In genomic region chr2:84647267-84647666, GRCh38 we compare ENCODE assay signal across 20 cellular contexts.
DNase-seq lines count a peak whose midpoint lies in the region; ATAC-seq, FAIRE-seq and TF ChIP-seq lines count a peak whose summit lies in the region.
"Had no signal": no experiment of that assay in that cellular context is flagged by ENCODE, and none has a peak within 500 bp of the region (broad histone marks: within the 10 kb centered on the region; RNA-seq: fewer than 3 reads in every experiment).

No MANE protein-coding gene starts in this region.

- H4K20me1 ChIP-seq in endothelial cell of umbilical vein (replicated peaks; ENCODE audit: control insufficient read depth, extremely low read depth, insufficient read depth, low read length), result no peaks in the 10 kb centered on the region

- H3K36me3 Mint-ChIP-seq in activated CD8-positive, alpha-beta T cell treated with anti-CD3 and anti-CD28 coated beads for 36 hours (ENCODE audit: low read depth), result peaks cover 8% of the 10 kb centered on the region
- H3K36me3 Mint-ChIP-seq in activated CD8-positive, alpha-beta T cell treated with anti-CD3 and anti-CD28 coated beads, Interleukin-2, amount 10 ng/mL, durations not matched to agents 7 days and 5 days (ENCODE audit: low read depth), result peaks cover 40% of the 10 kb centered on the region
- H3K36me3 Mint-ChIP-seq in CD4-positive, CD25-positive, alpha-beta regulatory T cell, result peaks cover 5% of the 10 kb centered on the region
- H3K36me3 Mint-ChIP-seq: IgD-negative memory B cell had no signal

- no peak overlapping the region for H3K4me2 ChIP-seq in endothelial cell of umbilical vein (ENCODE audit: insufficient read depth, low read length)

- no TSS peak for BruUV-seq in endothelial cell of umbilical vein (replicated peaks; lab: Mats Ljungman, UMichigan)

- no peak overlapping the region for H2AFZ ChIP-seq in endothelial cell of umbilical vein (ENCODE audit: low read depth, low read length)

- no peak overlapping the region for H3K27ac Mint-ChIP-seq in activated CD8-positive, alpha-beta T cell treated with anti-CD3 and anti-CD28 coated beads for 36 hours
- no peak overlapping the region for H3K27ac Mint-ChIP-seq in activated CD8-positive, alpha-beta T cell treated with anti-CD3 and anti-CD28 coated beads, Interleukin-2, amount 10 ng/mL, durations not matched to agents 7 days and 5 days
- H3K27ac Mint-ChIP-seq in CD4-positive, CD25-positive, alpha-beta regulatory T cell, result peak overlapping the region in 2 of 3 donors; percentile 10 to 42
- H3K27ac Mint-ChIP-seq: B cell; CD4-positive, alpha-beta memory T cell; IgD-negative memory B cell had no signal

- H3K4me3 Mint-ChIP-seq in activated CD8-positive, alpha-beta T cell treated with anti-CD3 and anti-CD28 coated beads for 36 hours, result no peak overlapping the region
- H3K4me3 Mint-ChIP-seq in activated CD8-positive, alpha-beta T cell treated with anti-CD3 and anti-CD28 coated beads, Interleukin-2, amount 10 ng/mL, durations not matched to agents 7 days and 5 days, result no peak overlapping the region
- H3K4me3 Mint-ChIP-seq in CD4-positive, CD25-positive, alpha-beta regulatory T cell, result no peak overlapping the region
- H3K4me3 Mint-ChIP-seq: B cell; CD4-positive, alpha-beta memory T cell; IgD-negative memory B cell had no signal

- no peak for TF ChIP-seq CTCF in activated CD8-positive, alpha-beta T cell treated with anti-CD3 and anti-CD28 coated beads for 36 hours (IDR thresholded peaks at IDR 0.05)
- TF ChIP-seq CTCF in HEK293 (tag by site-specific recombination; IDR thresholded peaks at IDR 0.05), result no peak
- no peak for TF ChIP-seq CTCF in endothelial cell of umbilical vein (IDR thresholded peaks at IDR 0.05; ENCODE audit: extremely low read depth in 1 of 2, insufficient read depth in 1 of 2, low read depth in 1 of 2, low read length in 2 of 2)

- no peaks in the 10 kb centered on the region for H3K36me3 ChIP-seq in CD4-positive, CD25-positive, alpha-beta regulatory T cell (ENCODE audit: control insufficient read depth, insufficient read depth, low read length)
- no peaks in the 10 kb centered on the region for H3K36me3 ChIP-seq in HEK293 (ENCODE audit: control insufficient read depth in 2 of 2, insufficient read depth in 1 of 2, low read length in 2 of 2)
- H3K36me3 ChIP-seq in endothelial cell of umbilical vein (ENCODE audit: control insufficient read depth in 2 of 2, extremely low read depth in 1 of 2, insufficient read depth in 2 of 2, low read length in 2 of 2), result no peaks in the 10 kb centered on the region

- H3K9me1 ChIP-seq in endothelial cell of umbilical vein (replicated peaks; ENCODE audit: control insufficient read depth, extremely low read depth, insufficient read depth, low read length), result no peaks in the 10 kb centered on the region

- no peak for TF ChIP-seq POLR2A in endothelial cell of umbilical vein (IDR thresholded peaks at IDR 0.05; ENCODE audit: low read depth, low read length)

- peaks cover 18% of the 10 kb centered on the region for H3K9me3 Mint-ChIP-seq in activated CD8-positive, alpha-beta T cell treated with anti-CD3 and anti-CD28 coated beads for 36 hours
- peaks cover 20% of the 10 kb centered on the region for H3K9me3 Mint-ChIP-seq in activated CD8-positive, alpha-beta T cell treated with anti-CD3 and anti-CD28 coated beads, Interleukin-2, amount 10 ng/mL, durations not matched to agents 7 days and 5 days (ENCODE audit: insufficient read depth)
- H3K9me3 Mint-ChIP-seq in CD4-positive, CD25-positive, alpha-beta regulatory T cell, result peaks cover 0 to 9% (median 3%) of the 10 kb centered on the region in 7 donors

- intact Hi-C loops in activated CD8-positive, alpha-beta T cell treated with anti-CD3 and anti-CD28 coated beads for 36 hours (cut with micrococcal nuclease), result no loop called here
- intact Hi-C loops in endothelial cell of umbilical vein (cut with micrococcal nuclease), result no loop called here

- H3K27ac ChIP-seq in CD4-positive, CD25-positive, alpha-beta regulatory T cell (ENCODE audit: insufficient read depth, low read length, poor library complexity, severe bottlenecking), result no peak overlapping the region
- H3K27ac ChIP-seq in HEK293 (ENCODE audit: extremely low read depth, low read depth, low read length) (no peak overlapping the region), endothelial cell of umbilical vein (ENCODE audit: insufficient read depth, low read depth, low read length) (no peak overlapping the region)

- peak; percentile 53 for FAIRE-seq in endothelial cell of umbilical vein (lab: Jason Lieb, UNC)
- FAIRE-seq: HepG2 had no signal

- POLR2A ChIA-PET in activated CD8-positive, alpha-beta T cell treated with anti-CD3 and anti-CD28 coated beads for 36 hours (lab: Charles Lee), result no interaction called here
- POLR2A ChIA-PET in activated CD8-positive, alpha-beta T cell treated with anti-CD3 and anti-CD28 coated beads, Interleukin-2, amount 10 ng/mL, durations not matched to agents 7 days and 5 days (lab: Charles Lee), result interaction anchor here (0.5 to 0.6 kb wide), 2 partner anchors 94 to 192 kb away, joined by 3 read pairs; no protein-coding TSS in a partner anchor
- POLR2A ChIA-PET in HEK293 (lab: Yijun Ruan, JAX) (no interaction called here), endothelial cell of umbilical vein (lab: Charles Lee) (no interaction called here)

- H3K4me3 ChIP-seq in CD4-positive, CD25-positive, alpha-beta regulatory T cell (ENCODE audit: low read depth, low read length), result no peak overlapping the region
- H3K4me3 ChIP-seq in HEK293 (ENCODE audit: low read depth, low read length) (no peak overlapping the region), endothelial cell of umbilical vein (replicated peaks in 1 of 3; ENCODE audit: insufficient read depth in 1 of 3, low read depth in 1 of 3, low read length in 3 of 3) (no peak overlapping the region)

- no peaks in the 10 kb centered on the region for H3K27me3 ChIP-seq in CD4-positive, CD25-positive, alpha-beta regulatory T cell (ENCODE audit: control insufficient read depth, insufficient read depth, low read length)
- H3K27me3 ChIP-seq in endothelial cell of umbilical vein (ENCODE audit: control insufficient read depth in 2 of 2, insufficient read depth in 2 of 2, low read length in 2 of 2), result peaks cover 0 to 1% of the 10 kb centered on the region in 2 experiments

- CTCF ChIA-PET in activated CD8-positive, alpha-beta T cell treated with anti-CD3 and anti-CD28 coated beads for 36 hours (lab: Charles Lee), result interaction anchor here (1.0 kb wide), 1 partner anchor 279 kb away, joined by 3 read pairs; no protein-coding TSS in a partner anchor
- CTCF ChIA-PET in activated CD8-positive, alpha-beta T cell treated with anti-CD3 and anti-CD28 coated beads, Interleukin-2, amount 10 ng/mL, durations not matched to agents 7 days and 5 days (lab: Charles Lee), result interaction anchor here (0.8 to 1.1 kb wide), 3 partner anchors 17 to 218 kb away, joined by 3 to 5 read pairs (median 5); no protein-coding TSS in a partner anchor
- CTCF ChIA-PET in HEK293 (lab: Yijun Ruan, JAX) (interaction anchor here (0.5 kb wide), 1 partner anchor 11 kb away, joined by 3 read pairs; no protein-coding TSS in a partner anchor), endothelial cell of umbilical vein (lab: Charles Lee) (interaction anchor here (0.8 kb wide), 1 partner anchor 121 kb away, joined by 3 read pairs; no protein-coding TSS in a partner anchor)

- peaks cover 56% of the 10 kb centered on the region for H3K4me1 Mint-ChIP-seq in activated CD8-positive, alpha-beta T cell treated with anti-CD3 and anti-CD28 coated beads for 36 hours (ENCODE audit: low read depth)
- peaks cover 60% of the 10 kb centered on the region for H3K4me1 Mint-ChIP-seq in activated CD8-positive, alpha-beta T cell treated with anti-CD3 and anti-CD28 coated beads, Interleukin-2, amount 10 ng/mL, durations not matched to agents 7 days and 5 days (ENCODE audit: low read depth)
- H3K4me1 Mint-ChIP-seq in CD4-positive, CD25-positive, alpha-beta regulatory T cell, result peaks cover 24 to 63% (median 34%) of the 10 kb centered on the region in 4 donors
- H3K4me1 Mint-ChIP-seq: B cell had no signal

- H3K4me1 ChIP-seq in CD4-positive, CD25-positive, alpha-beta regulatory T cell (ENCODE audit: control insufficient read depth, insufficient read depth, low read length, poor library complexity, severe bottlenecking), result peaks cover 24% of the 10 kb centered on the region
- no peaks in the 10 kb centered on the region for H3K4me1 ChIP-seq in HEK293 (ENCODE audit: control insufficient read depth, insufficient read depth, low read length)
- no peaks in the 10 kb centered on the region for H3K4me1 ChIP-seq in endothelial cell of umbilical vein (ENCODE audit: control insufficient read depth, extremely low read depth, insufficient read depth, low read length)

- dilution Hi-C loops in endothelial cell of umbilical vein (cut with MboI; ENCODE audit: extremely low pct_ligation_motif_present, low sequenced_read_pairs), result no loop called here

- ATAC-seq in activated CD8-positive, alpha-beta T cell treated with anti-CD3 and anti-CD28 coated beads for 36 hours, result peak; percentile 45
- no peak for ATAC-seq in activated CD8-positive, alpha-beta T cell treated with anti-CD3 and anti-CD28 coated beads, Interleukin-2, amount 10 ng/mL, durations not matched to agents 7 days and 5 days
- no peak for ATAC-seq in CD4-positive, CD25-positive, alpha-beta regulatory T cell (ENCODE audit: low read depth in 2 of 2)
- no peak for ATAC-seq in GM19324 (IDR thresholded peaks at IDR 0.05; ENCODE audit: low FRiP score, unreplicated experiment)
- ATAC-seq: HCT116, HepG2 had no signal

- no peaks in the 10 kb centered on the region for H3K79me2 ChIP-seq in endothelial cell of umbilical vein (ENCODE audit: control insufficient read depth, insufficient read depth, low read length)

- no peaks in the 10 kb centered on the region for H3K27me3 Mint-ChIP-seq in activated CD8-positive, alpha-beta T cell treated with anti-CD3 and anti-CD28 coated beads for 36 hours
- H3K27me3 Mint-ChIP-seq in activated CD8-positive, alpha-beta T cell treated with anti-CD3 and anti-CD28 coated beads, Interleukin-2, amount 10 ng/mL, durations not matched to agents 7 days and 5 days (ENCODE audit: low read depth), result no peaks in the 10 kb centered on the region
- peaks cover 9% of the 10 kb centered on the region for H3K27me3 Mint-ChIP-seq in CD4-positive, CD25-positive, alpha-beta regulatory T cell
- H3K27me3 Mint-ChIP-seq: CD4-positive, alpha-beta memory T cell had no signal

- no peaks in the 10 kb centered on the region for H3K9me3 ChIP-seq in CD4-positive, CD25-positive, alpha-beta regulatory T cell (ENCODE audit: control insufficient read depth in 2 of 2, low read length in 2 of 2)
- no peaks in the 10 kb centered on the region for H3K9me3 ChIP-seq in HEK293 (ENCODE audit: control insufficient read depth, insufficient read depth, low read depth, low read length)
- no peaks in the 10 kb centered on the region for H3K9me3 ChIP-seq in endothelial cell of umbilical vein (replicated peaks; ENCODE audit: control insufficient read depth, insufficient read depth, low read length)

- no peak overlapping the region for H3K9ac ChIP-seq in endothelial cell of umbilical vein (replicated peaks; ENCODE audit: extremely low read depth, insufficient read depth, low read length)

- DNase-seq in activated CD8-positive, alpha-beta T cell treated with anti-CD3 and anti-CD28 coated beads for 36 hours, result no peak
- DNase-seq in activated CD8-positive, alpha-beta T cell treated with anti-CD3 and anti-CD28 coated beads, Interleukin-2, amount 10 ng/mL, durations not matched to agents 7 days and 5 days, result no peak
- DNase-seq in CD4-positive, CD25-positive, alpha-beta regulatory T cell, result peak in 1 of 3 donors; percentile 13
- DNase-seq in endothelial cell of umbilical vein (ENCODE audit: low read depth, low spot score) (no peak), epidermal melanocyte (ENCODE audit: insufficient read length, low spot score) (no peak), SIG-M5 treated with dmso at 0.1 percent for 504 hours (lab: John Stamatoyannopoulos, UW; ENCODE audit: unreplicated experiment) (no peak)
- DNase-seq: 8988T; C1 segment of cervical spinal cord; Calu3; CD4-positive, alpha-beta memory T cell; DMS79 treated with DMSO at 0.1 percent for 48 hours; GF-D8; GOT3; H7 had no signal

Comparison
In these comparisons a context has a peak if more than half of its experiments do, and no peak if none do; other contexts are left out.
1. H3K27ac Mint-ChIP-seq: peak in CD4-positive, CD25-positive, alpha-beta regulatory T cell (2 of 3); none in activated CD8-positive, alpha-beta T cell treated with anti-CD3 and anti-CD28 coated beads for 36 hours (single experiment) and activated CD8-positive, alpha-beta T cell treated with anti-CD3 and anti-CD28 coated beads, Interleukin-2, amount 10 ng/mL, durations not matched to agents 7 days and 5 days (single experiment).